1 cellular context compared by ENCODE assay signal in the genomic region with DNA sequence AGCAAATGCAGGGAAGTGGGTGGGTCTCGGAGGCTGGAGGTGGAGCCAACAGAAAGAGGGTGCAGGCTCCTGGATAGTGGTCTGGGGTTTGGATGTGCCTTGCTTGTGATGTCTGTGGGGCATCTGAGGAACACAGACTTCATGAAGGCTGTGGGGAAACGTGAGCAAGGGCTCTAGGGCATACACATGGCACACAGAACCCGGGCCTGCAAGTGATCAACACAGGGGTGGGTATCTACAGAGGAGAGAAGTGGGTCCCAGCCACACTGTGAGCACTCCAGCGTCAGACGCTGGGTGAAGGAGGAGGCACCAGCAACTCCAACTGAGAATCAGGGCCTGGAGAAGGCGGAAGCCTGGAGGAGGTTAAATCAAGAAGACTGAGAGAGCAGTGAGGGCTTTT.
TF ChIP-seq lines count a peak whose summit lies in the region.

No MANE protein-coding gene starts in this region.

TF ChIP-seq in H1, 55 proteins besides CTCF, POLR2A, EP300 and RAD21:
- TF ChIP-seq SIN3A (conservative IDR thresholded peaks at IDR 0.05 in 1 of 2, IDR thresholded peaks at IDR 0.05 in 1 of 2; ENCODE audit: low read depth in 1 of 2, low read length in 2 of 2), result no peak
- TF ChIP-seq USF2 (IDR thresholded peaks at IDR 0.05; ENCODE audit: low read length), result no peak
- no peak for TF ChIP-seq TBP (IDR thresholded peaks at IDR 0.05; ENCODE audit: low read depth, low read length)
- no peak for TF ChIP-seq GABPA (IDR thresholded peaks at IDR 0.05; ENCODE audit: borderline replicate concordance, insufficient read depth, low read length)
- TF ChIP-seq GTF2F1 (IDR thresholded peaks at IDR 0.05; ENCODE audit: borderline replicate concordance, low read depth, low read length), result no peak
- TF ChIP-seq FOSL1 (IDR thresholded peaks at IDR 0.05; ENCODE audit: insufficient read depth, low read depth, low read length), result no peak
- TF ChIP-seq POLR2AphosphoS5 (IDR thresholded peaks at IDR 0.05; ENCODE audit: low read depth, low read length), result no peak
- no peak for TF ChIP-seq TAF7 (optimal IDR thresholded peaks at IDR 0.05; ENCODE audit: borderline replicate concordance, low read depth, low read length)
- no peak for TF ChIP-seq CHD2 (IDR thresholded peaks at IDR 0.05; ENCODE audit: low read length)
- TF ChIP-seq BCL11A (IDR thresholded peaks at IDR 0.05; ENCODE audit: low read depth in 2 of 2, low read length in 2 of 2), result no peak
- no peak for TF ChIP-seq SIRT6 (IDR thresholded peaks at IDR 0.05; ENCODE audit: low read length)
- no peak for TF ChIP-seq SRF (IDR thresholded peaks at IDR 0.05; ENCODE audit: low read depth, low read length)
- TF ChIP-seq TEAD4 (IDR thresholded peaks at IDR 0.05; ENCODE audit: low read depth, low read length), result no peak
- TF ChIP-seq CHD1 (IDR thresholded peaks at IDR 0.05; ENCODE audit: low read depth, low read length), result no peak
- TF ChIP-seq SUZ12 (IDR thresholded peaks at IDR 0.05; ENCODE audit: low read length), result no peak
TF ChIP-seq in H1: peak in this region for 0.
